In the genomic region with DNA sequence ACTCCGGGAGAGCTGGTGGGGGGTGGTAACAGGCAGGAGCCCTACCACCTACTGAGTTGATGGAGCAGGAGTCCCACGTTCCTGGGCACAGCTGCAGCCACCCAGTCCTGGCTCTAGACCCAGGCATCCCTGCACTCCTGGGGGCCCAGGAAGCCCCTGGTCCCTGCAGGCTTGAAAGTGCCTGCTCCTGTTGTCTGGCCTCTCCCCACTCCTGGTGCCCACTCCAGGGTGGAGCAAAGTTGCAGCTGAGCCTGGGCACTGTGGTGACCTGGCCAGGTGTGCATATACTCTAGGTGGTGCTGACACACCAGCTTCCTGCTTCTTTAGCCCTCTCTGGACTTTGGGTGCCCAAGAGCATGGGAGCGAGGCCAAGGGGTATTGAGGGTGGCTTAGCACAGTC, we compare ENCODE assay signal across 18 cellular contexts.
"Had no signal": no experiment of that assay in that cellular context is flagged by ENCODE, and none has a peak within 500 bp of the region (broad histone marks: within the 10 kb centered on the region; RNA-seq: fewer than 3 reads in every experiment).

No MANE protein-coding gene starts in this region.

- H3K27ac ChIP-seq: dorsolateral prefrontal cortex, heart left ventricle, ovary, right atrium auricular region, testis, tibial nerve had no signal

- H3K4me3 ChIP-seq: dorsolateral prefrontal cortex, heart left ventricle, ovary, right atrium auricular region, testis, tibial nerve had no signal

- H3K4me3 Mint-ChIP-seq: naive thymus-derived CD4-positive, alpha-beta T cell; nephron progenitor cell; stimulated activated naive CD8-positive, alpha-beta T cell treated with anti-CD3 and anti-CD28 coated beads, Interleukin-15, Interleukin-2, amounts not matched to agents 100 ng/mL and 50 ng/mL, for 24 hours had no signal

- H3K27me3 Mint-ChIP-seq: stimulated activated naive CD8-positive, alpha-beta T cell treated with anti-CD3 and anti-CD28 coated beads, Interleukin-15, Interleukin-2, amounts not matched to agents 100 ng/mL and 50 ng/mL, for 24 hours had no signal

- H3K4me1 Mint-ChIP-seq: naive thymus-derived CD4-positive, alpha-beta T cell had no signal

- H3K27ac Mint-ChIP-seq: naive thymus-derived CD4-positive, alpha-beta T cell; nephron progenitor cell; stimulated activated naive CD8-positive, alpha-beta T cell treated with anti-CD3 and anti-CD28 coated beads, Interleukin-15, Interleukin-2, amounts not matched to agents 100 ng/mL and 50 ng/mL, for 24 hours had no signal

- H3K27me3 ChIP-seq: dorsolateral prefrontal cortex, heart left ventricle, ovary, right atrium auricular region, testis, tibial nerve had no signal

- FAIRE-seq: small intestine had no signal

- H3K4me1 ChIP-seq: heart left ventricle, right atrium auricular region, testis, tibial nerve had no signal

- DNase-seq: cortex of kidney; dorsolateral prefrontal cortex; effector CD8-positive, alpha-beta T cell; foreskin melanocyte; hippocampal formation; left colon; left ventricle myocardium superior; naive thymus-derived CD4-positive, alpha-beta T cell; nephron progenitor cell; nucleus accumbens; ovary; small intestine; stimulated activated CD4-positive, alpha-beta T cell treated with anti-CD3 and anti-CD28 coated beads, Interleukin-12 subunit alpha, Interleukin-12 subunit beta, amount 100 ng/mL, for 4 hours; testis had no signal

- H3K9me3 ChIP-seq: right atrium auricular region, testis had no signal

- ATAC-seq: heart left ventricle; left colon; left ventricle myocardium superior; naive thymus-derived CD4-positive, alpha-beta T cell had no signal

- H3K36me3 ChIP-seq: heart left ventricle, ovary, right atrium auricular region, tibial nerve had no signal
